ENCODE assay signal across 10 cellular contexts in genomic region chr1:23370744-23371710, GRCh38. TPM values are rescaled to one million over a fixed set of nuclear protein-coding genes. Genes with fewer than 3 reads are reported as not detected.
A peak's percentile ranks its signal among the peaks of the same experiment; 100 is the strongest.
DNase-seq lines count a peak whose midpoint lies in the region; ATAC-seq and TF ChIP-seq lines count a peak whose summit lies in the region.
"Had no signal": no experiment of that assay in that cellular context is flagged by ENCODE, and none has a peak within 500 bp of the region (broad histone marks: within the 10 kb centered on the region; RNA-seq: fewer than 3 reads in every experiment).

No MANE protein-coding gene starts in this region.

- no peak for ATAC-seq in activated CD8-positive, alpha-beta T cell treated with anti-CD3 and anti-CD28 coated beads for 36 hours
- ATAC-seq in activated CD8-positive, alpha-beta T cell treated with anti-CD3 and anti-CD28 coated beads, Interleukin-2, amount 10 ng/mL, durations not matched to agents 7 days and 5 days: no peak
- no peak for ATAC-seq in GM21360 (IDR thresholded peaks at IDR 0.05; ENCODE audit: unreplicated experiment)

- H3K4me3 ChIP-seq in thyroid gland (replicated peaks in 1 of 3): peak overlapping the region in 1 of 3 donors; percentile 53

- H3K27ac ChIP-seq in angular gyrus (ENCODE audit: low read depth, low read length): peak overlapping the region; percentile 89
- H3K27ac ChIP-seq in thyroid gland: peak overlapping the region; percentile 98 to 100 (median 99)
- H3K27ac ChIP-seq: C4-2B had no signal

- DNase-seq in activated CD8-positive, alpha-beta T cell treated with anti-CD3 and anti-CD28 coated beads for 36 hours: no peak
- no peak for DNase-seq in activated CD8-positive, alpha-beta T cell treated with anti-CD3 and anti-CD28 coated beads, Interleukin-2, amount 10 ng/mL, durations not matched to agents 7 days and 5 days
- peak; percentile 14 for DNase-seq in kidney tubule cell (ENCODE audit: low spot score)
- peak; percentile 82 to 90 for DNase-seq in thyroid gland
- no peak for DNase-seq in NCI-H146 (lab: John Stamatoyannopoulos, UW)
- no peak for DNase-seq in LoVo (ENCODE audit: low spot score)
- DNase-seq: stimulated activated CD4-positive, alpha-beta T cell treated with anti-CD3 and anti-CD28 coated beads, Interleukin-4, amount 100 ng/mL, for 1 hour had no signal

- no peak overlapping the region for H3K27ac Mint-ChIP-seq in activated CD8-positive, alpha-beta T cell treated with anti-CD3 and anti-CD28 coated beads for 36 hours
- no peak overlapping the region for H3K27ac Mint-ChIP-seq in activated CD8-positive, alpha-beta T cell treated with anti-CD3 and anti-CD28 coated beads, Interleukin-2, amount 10 ng/mL, durations not matched to agents 7 days and 5 days

- H3K4me1 Mint-ChIP-seq in activated CD8-positive, alpha-beta T cell treated with anti-CD3 and anti-CD28 coated beads for 36 hours (ENCODE audit: low read depth): peaks cover 23% of the 10 kb centered on the region
- H3K4me1 Mint-ChIP-seq in activated CD8-positive, alpha-beta T cell treated with anti-CD3 and anti-CD28 coated beads, Interleukin-2, amount 10 ng/mL, durations not matched to agents 7 days and 5 days (ENCODE audit: low read depth): peaks cover 34% of the 10 kb centered on the region

- 8 to 19% methylated on average over 14 of the region's 14 CpGs for WGBS in thyroid gland, 2 donors

- intact Hi-C loops in activated CD8-positive, alpha-beta T cell treated with anti-CD3 and anti-CD28 coated beads for 36 hours (cut with micrococcal nuclease): no loop called here
- intact Hi-C loops in thyroid gland (cut with DNase I): no loop called here

- H3K4me3 Mint-ChIP-seq in activated CD8-positive, alpha-beta T cell treated with anti-CD3 and anti-CD28 coated beads for 36 hours: peak overlapping the region; percentile 95
- H3K4me3 Mint-ChIP-seq in activated CD8-positive, alpha-beta T cell treated with anti-CD3 and anti-CD28 coated beads, Interleukin-2, amount 10 ng/mL, durations not matched to agents 7 days and 5 days: no peak overlapping the region

- POLR2A ChIA-PET in activated CD8-positive, alpha-beta T cell treated with anti-CD3 and anti-CD28 coated beads for 36 hours (lab: Charles Lee): interaction anchor here (1.2 to 1.5 kb wide), 3 partner anchors 24 to 55 kb away, joined by 3 to 4 read pairs (median 3); partner anchors contain the start of gene HNRNPR
- POLR2A ChIA-PET in activated CD8-positive, alpha-beta T cell treated with anti-CD3 and anti-CD28 coated beads, Interleukin-2, amount 10 ng/mL, durations not matched to agents 7 days and 5 days (lab: Charles Lee): interaction anchor here (1.0 kb wide), 1 partner anchor 158 kb away, joined by 3 read pairs; no protein-coding TSS in a partner anchor

- peaks cover 20% of the 10 kb centered on the region for H3K36me3 Mint-ChIP-seq in activated CD8-positive, alpha-beta T cell treated with anti-CD3 and anti-CD28 coated beads for 36 hours (ENCODE audit: low read depth)
- H3K36me3 Mint-ChIP-seq in activated CD8-positive, alpha-beta T cell treated with anti-CD3 and anti-CD28 coated beads, Interleukin-2, amount 10 ng/mL, durations not matched to agents 7 days and 5 days (ENCODE audit: low read depth): peaks cover 17% of the 10 kb centered on the region

- CTCF ChIA-PET in activated CD8-positive, alpha-beta T cell treated with anti-CD3 and anti-CD28 coated beads for 36 hours (lab: Charles Lee): interaction anchor here (0.6 kb wide), 1 partner anchor 59 kb away, joined by 3 read pairs; no protein-coding TSS in a partner anchor
- CTCF ChIA-PET in activated CD8-positive, alpha-beta T cell treated with anti-CD3 and anti-CD28 coated beads, Interleukin-2, amount 10 ng/mL, durations not matched to agents 7 days and 5 days (lab: Charles Lee): no interaction called here

- no peaks in the 10 kb centered on the region for H3K27me3 ChIP-seq in thyroid gland

- no peaks in the 10 kb centered on the region for H3K36me3 ChIP-seq in thyroid gland

- no peak for TF ChIP-seq CTCF in activated CD8-positive, alpha-beta T cell treated with anti-CD3 and anti-CD28 coated beads for 36 hours (IDR thresholded peaks at IDR 0.05)
- peak in 3 of 6 experiments; percentile 16 to 23 (median 18) for TF ChIP-seq CTCF in thyroid gland (IDR thresholded peaks at IDR 0.05)

- H3K9me3 Mint-ChIP-seq in activated CD8-positive, alpha-beta T cell treated with anti-CD3 and anti-CD28 coated beads for 36 hours: peaks cover 1% of the 10 kb centered on the region
- H3K9me3 Mint-ChIP-seq in activated CD8-positive, alpha-beta T cell treated with anti-CD3 and anti-CD28 coated beads, Interleukin-2, amount 10 ng/mL, durations not matched to agents 7 days and 5 days (ENCODE audit: insufficient read depth): peaks cover 2% of the 10 kb centered on the region

- peak in 1 of 2 donors; percentile 49 for TF ChIP-seq POLR2A in thyroid gland (IDR thresholded peaks at IDR 0.05)

- no peaks in the 10 kb centered on the region for H3K27me3 Mint-ChIP-seq in activated CD8-positive, alpha-beta T cell treated with anti-CD3 and anti-CD28 coated beads for 36 hours
- no peaks in the 10 kb centered on the region for H3K27me3 Mint-ChIP-seq in activated CD8-positive, alpha-beta T cell treated with anti-CD3 and anti-CD28 coated beads, Interleukin-2, amount 10 ng/mL, durations not matched to agents 7 days and 5 days (ENCODE audit: low read depth)

- peaks cover 64 to 73% of the 10 kb centered on the region in 2 donors for H3K4me1 ChIP-seq in thyroid gland

- H3K9me3 ChIP-seq in thyroid gland: no peaks in the 10 kb centered on the region

RNA-seq across cellular contexts. Expression of gene ZNF436, which starts 1.4 kb away (rescaled TPM):
- total RNA-seq in activated CD8-positive, alpha-beta T cell treated with anti-CD3 and anti-CD28 coated beads for 36 hours: 1 to 10 TPM; 5.8 to 7.2 TPM
- 1 to 10 TPM; 5.0 to 5.4 TPM for total RNA-seq in activated CD8-positive, alpha-beta T cell treated with anti-CD3 and anti-CD28 coated beads, Interleukin-2, amount 10 ng/mL, durations not matched to agents 7 days and 5 days
- total RNA-seq in thyroid gland: 10 to 100 TPM; 22.0 to 44.0 (median 31.1) TPM

RNA-seq across cellular contexts. Expression of gene HNRNPR, which starts 26.9 kb away (rescaled TPM):
- total RNA-seq in activated CD8-positive, alpha-beta T cell treated with anti-CD3 and anti-CD28 coated beads for 36 hours: 100 to 1,000 TPM; 190 to 203 TPM
- 100 to 1,000 TPM; 217 to 231 TPM for total RNA-seq in activated CD8-positive, alpha-beta T cell treated with anti-CD3 and anti-CD28 coated beads, Interleukin-2, amount 10 ng/mL, durations not matched to agents 7 days and 5 days
- total RNA-seq in thyroid gland: 100 to 1,000 TPM in 2 of 4 donors, 10 to 100 TPM in 2; 82.8 to 107 (median 99.4) TPM

RNA-seq across cellular contexts. Expression of gene TCEA3, which starts 53.5 kb away (rescaled TPM):
- 1 to 10 TPM; 7.0 to 8.3 TPM for total RNA-seq in activated CD8-positive, alpha-beta T cell treated with anti-CD3 and anti-CD28 coated beads for 36 hours
- 10 to 100 TPM; 11.4 to 12.1 TPM for total RNA-seq in activated CD8-positive, alpha-beta T cell treated with anti-CD3 and anti-CD28 coated beads, Interleukin-2, amount 10 ng/mL, durations not matched to agents 7 days and 5 days
- total RNA-seq in thyroid gland: 10 to 100 TPM; 26.8 to 50.4 (median 48.0) TPM

Comparison
In these comparisons a context has a peak if more than half of its experiments do, and no peak if none do; other contexts are left out.
1. DNase-seq: peak in kidney tubule cell (single experiment) and thyroid gland (2 of 2); none in activated CD8-positive, alpha-beta T cell treated with anti-CD3 and anti-CD28 coated beads for 36 hours (single experiment), activated CD8-positive, alpha-beta T cell treated with anti-CD3 and anti-CD28 coated beads, Interleukin-2, amount 10 ng/mL, durations not matched to agents 7 days and 5 days (single experiment), NCI-H146 (single experiment) and LoVo (single experiment).